Comparison of ENCODE assay signal across 8 cellular contexts in genomic region chr6:33297956-33298772, GRCh38. TPM values are rescaled to one million over a fixed set of nuclear protein-coding genes. Genes with fewer than 3 reads are reported as not detected.
DNase-seq lines count a peak whose midpoint lies in the region; ATAC-seq and TF ChIP-seq lines count a peak whose summit lies in the region.

No MANE protein-coding gene starts in this region.

- peaks cover 32% of the 10 kb centered on the region for H3K79me1 ChIP-seq in mesenchymal stem cell (replicated peaks; ENCODE audit: low read length, poor library complexity, severe bottlenecking)

- H3K27me3 Mint-ChIP-seq in activated CD4-positive, alpha-beta memory T cell treated with anti-CD3 and anti-CD28 coated beads for 36 hours: no peaks in the 10 kb centered on the region
- peaks cover 41% of the 10 kb centered on the region for H3K27me3 Mint-ChIP-seq in endothelial cell (ENCODE audit: unreplicated experiment)

- peaks cover 17% of the 10 kb centered on the region for H3K4me1 ChIP-seq in mesenchymal stem cell (ENCODE audit: control insufficient read depth, insufficient read depth, low read depth, low read length)
- H3K4me1 ChIP-seq in subcutaneous abdominal adipose tissue (ENCODE audit: control insufficient read depth in 5 of 5, insufficient read depth in 5 of 5, low read length in 5 of 5): peaks cover 2 to 41% (median 26%) of the 10 kb centered on the region in 5 donors

- H2AFZ ChIP-seq in mesenchymal stem cell (ENCODE audit: low read depth, low read length): no peak overlapping the region

- peak overlapping the region; percentile 96 for H3K27ac Mint-ChIP-seq in activated CD4-positive, alpha-beta memory T cell treated with anti-CD3 and anti-CD28 coated beads for 36 hours
- peak overlapping the region; percentile 100 for H3K27ac Mint-ChIP-seq in endothelial cell (ENCODE audit: unreplicated experiment)

- H3K4me3 Mint-ChIP-seq in activated CD4-positive, alpha-beta memory T cell treated with anti-CD3 and anti-CD28 coated beads for 36 hours: peak overlapping the region; percentile 89
- peak overlapping the region; percentile 100 for H3K4me3 Mint-ChIP-seq in endothelial cell (ENCODE audit: unreplicated experiment)

- DNase-seq in AG04450 (ENCODE audit: low read depth, low spot score) (no peak), GM12865 (ENCODE audit: low read depth) (peak; percentile 78), NCI-H2227 (lab: John Stamatoyannopoulos, UW; ENCODE audit: unreplicated experiment) (peak; percentile 74), endothelial cell (ENCODE audit: low spot score) (peak; percentile 72), mesenchymal stem cell (peak; percentile 96)
- peak; percentile 79 for DNase-seq in activated CD4-positive, alpha-beta memory T cell treated with anti-CD3 and anti-CD28 coated beads for 36 hours

- intact Hi-C loops in activated CD4-positive, alpha-beta memory T cell treated with anti-CD3 and anti-CD28 coated beads for 36 hours (cut with micrococcal nuclease): loop anchor here (2.0 to 5.0 kb wide), 2 partner anchors 94 to 121 kb away; partner anchors contain the start of genes CUTA and KIFC1

- peak overlapping the region; percentile 68 for H3K27ac ChIP-seq in AG04450 (ENCODE audit: low read depth, low read length)
- H3K27ac ChIP-seq in mesenchymal stem cell (ENCODE audit: low read length, poor library complexity, severe bottlenecking): peak overlapping the region; percentile 33
- H3K27ac ChIP-seq in subcutaneous abdominal adipose tissue (ENCODE audit: low read depth, low read length): peak overlapping the region; percentile 93

- no peak for ATAC-seq in GM18502 (IDR thresholded peaks at IDR 0.05; ENCODE audit: poor library complexity, unreplicated experiment)

- peak overlapping the region in 1 of 2 experiments; percentile 70 for H3K23ac ChIP-seq in mesenchymal stem cell (ENCODE audit: low read length in 2 of 2)

- H3K18ac ChIP-seq in mesenchymal stem cell (ENCODE audit: low read depth in 1 of 2, low read length in 2 of 2): peak overlapping the region; percentile 91 to 94

- peak overlapping the region in 1 of 2 experiments; percentile 43 for H2BK12ac ChIP-seq in mesenchymal stem cell (ENCODE audit: low read length in 2 of 2)

- WGBS in mesenchymal stem cell: under 1% methylated on average over 28 of the region's 42 CpGs

- H3K9me3 ChIP-seq in AG04450 (ENCODE audit: control insufficient read depth, insufficient read depth, low read length) (no peaks in the 10 kb centered on the region; the same call in 1 of the 2 replicates), mesenchymal stem cell (ENCODE audit: control insufficient read depth, low read length) (no peaks in the 10 kb centered on the region), subcutaneous abdominal adipose tissue (ENCODE audit: control insufficient read depth in 5 of 5, low read length in 5 of 5) (no peaks in the 10 kb centered on the region)

- H3K14ac ChIP-seq in mesenchymal stem cell (ENCODE audit: low read length in 2 of 2): peak overlapping the region; percentile 59 to 96

- H2BK5ac ChIP-seq in mesenchymal stem cell (ENCODE audit: low read depth, low read length, poor library complexity, severe bottlenecking): no peak overlapping the region

- H3K4ac ChIP-seq in mesenchymal stem cell (ENCODE audit: low read depth in 1 of 2, low read length in 2 of 2): peak overlapping the region; percentile 19 to 41

- H3K36me3 ChIP-seq in mesenchymal stem cell (ENCODE audit: control insufficient read depth in 1 of 2, insufficient read depth in 2 of 2, low read depth in 1 of 2, low read length in 2 of 2): peaks cover 33 to 46% of the 10 kb centered on the region in 2 experiments
- peaks cover 0 to 47% (median 35%) of the 10 kb centered on the region in 5 donors for H3K36me3 ChIP-seq in subcutaneous abdominal adipose tissue (ENCODE audit: control insufficient read depth in 5 of 5, insufficient read depth in 5 of 5, low read length in 5 of 5)

- H3K36me3 Mint-ChIP-seq in activated CD4-positive, alpha-beta memory T cell treated with anti-CD3 and anti-CD28 coated beads for 36 hours: peaks cover 18% of the 10 kb centered on the region
- H3K36me3 Mint-ChIP-seq in endothelial cell (ENCODE audit: low read depth, unreplicated experiment): peaks cover 14% of the 10 kb centered on the region

- CTCF ChIA-PET in AG04450 (lab: Charles Lee): interaction anchor here (1.4 to 1.7 kb wide), 2 partner anchors 14 to 50 kb away, joined by 3 to 14 read pairs; partner anchors contain the start of gene TAPBP
- CTCF ChIA-PET in activated CD4-positive, alpha-beta memory T cell treated with anti-CD3 and anti-CD28 coated beads for 36 hours (lab: Charles Lee): interaction anchor here (1.2 to 4.7 kb wide), 7 partner anchors 9 to 93 kb away, joined by 3 to 36 read pairs (median 5); partner anchors contain the start of genes B3GALT4, HSD17B8, PFDN6 and RING1

- H4K91ac ChIP-seq in mesenchymal stem cell (ENCODE audit: low read length): peak overlapping the region; percentile 79

- H2BK15ac ChIP-seq in mesenchymal stem cell (ENCODE audit: low read depth, poor library complexity, severe bottlenecking): peak overlapping the region; percentile 92

- H3K9ac ChIP-seq in mesenchymal stem cell (ENCODE audit: low read length) (peak overlapping the region; percentile 99), subcutaneous abdominal adipose tissue (ENCODE audit: low read length in 5 of 5) (peak overlapping the region in 4 of 5 donors; percentile 73 to 94 (median 90))

- H3K4me3 ChIP-seq in AG04450 (ENCODE audit: low read depth, low read length): peak overlapping the region; percentile 91
- peak overlapping the region; percentile 78 for H3K4me3 ChIP-seq in GM12865 (ENCODE audit: low read depth, low read length)
- peak overlapping the region; percentile 79 to 89 for H3K4me3 ChIP-seq in mesenchymal stem cell (ENCODE audit: insufficient read depth in 1 of 2, low read depth in 1 of 2, low read length in 2 of 2)
- peak overlapping the region; percentile 69 to 98 (median 91) for H3K4me3 ChIP-seq in subcutaneous abdominal adipose tissue (ENCODE audit: low read depth in 1 of 5, low read length in 5 of 5)

- H2AK5ac ChIP-seq in mesenchymal stem cell (ENCODE audit: low read length, severe bottlenecking): no peak overlapping the region

- peak overlapping the region; percentile 35 for H4K8ac ChIP-seq in mesenchymal stem cell (ENCODE audit: low read length)

- H3K27me3 ChIP-seq in AG04450 (ENCODE audit: control insufficient read depth, insufficient read depth, low read length) (no peaks in the 10 kb centered on the region), mesenchymal stem cell (ENCODE audit: control insufficient read depth in 1 of 2, insufficient read depth in 1 of 2, low read length in 2 of 2) (no peaks in the 10 kb centered on the region), subcutaneous abdominal adipose tissue (ENCODE audit: control insufficient read depth in 5 of 5, insufficient read depth in 4 of 5, low read length in 5 of 5) (no peaks in the 10 kb centered on the region)

- POLR2A ChIA-PET in AG04450 (lab: Yijun Ruan, JAX): interaction anchor here (1.0 to 2.6 kb wide), 4 partner anchors 9 to 21 kb away, joined by 3 to 11 read pairs (median 8); partner anchors contain the start of genes PFDN6, WDR46 and ZBTB22
- POLR2A ChIA-PET in activated CD4-positive, alpha-beta memory T cell treated with anti-CD3 and anti-CD28 coated beads for 36 hours (lab: Charles Lee): interaction anchor here (0.6 to 3.3 kb wide), 11 partner anchors 9 to 444 kb away, joined by 3 to 30 read pairs (median 6); partner anchors contain the start of genes B3GALT4, PFDN6, PSMB9 and RPS18

- H3K9me3 Mint-ChIP-seq in activated CD4-positive, alpha-beta memory T cell treated with anti-CD3 and anti-CD28 coated beads for 36 hours: no peaks in the 10 kb centered on the region
- no peaks in the 10 kb centered on the region for H3K9me3 Mint-ChIP-seq in endothelial cell (ENCODE audit: unreplicated experiment)

- H2BK120ac ChIP-seq in mesenchymal stem cell (ENCODE audit: low read depth, low read length): peak overlapping the region; percentile 89

- peak overlapping the region; percentile 93 for H3K4me2 ChIP-seq in mesenchymal stem cell (ENCODE audit: low read length, poor library complexity, severe bottlenecking)

- TF ChIP-seq CTCF in AG04450 (IDR thresholded peaks at IDR 0.05; ENCODE audit: low read depth, low read length) (no peak), GM12865 (IDR thresholded peaks at IDR 0.05; ENCODE audit: insufficient read depth, low read depth, low read length, missing control alignments) (no peak), endothelial cell (IDR thresholded peaks at IDR 0.05; ENCODE audit: unreplicated experiment) (peak; percentile 16)

- peaks cover 25% of the 10 kb centered on the region for H3K4me1 Mint-ChIP-seq in activated CD4-positive, alpha-beta memory T cell treated with anti-CD3 and anti-CD28 coated beads for 36 hours (ENCODE audit: low read depth)
- H3K4me1 Mint-ChIP-seq in endothelial cell (ENCODE audit: unreplicated experiment): peaks cover 27% of the 10 kb centered on the region

RNA-seq across cellular contexts. Expression of gene RGL2, which starts 0.6 kb away (rescaled TPM):
- 21.9 and 25.0 TPM in 2 replicates for polyA plus RNA-seq in AG04450 (2011; rRNA removed)
- 29.6 and 36.8 TPM in 2 replicates for polyA minus RNA-seq in AG04450 (2011; rRNA and poly(A)+ RNA removed)
- 10 to 100 TPM; 24.6 to 26.0 TPM for total RNA-seq in activated CD4-positive, alpha-beta memory T cell treated with anti-CD3 and anti-CD28 coated beads for 36 hours
- 167 TPM for total RNA-seq in endothelial cell (ENCODE audit: unreplicated experiment)
- polyA plus RNA-seq in mesenchymal stem cell (2013, experiment 1 of 2): 36.7 TPM
- polyA plus RNA-seq in mesenchymal stem cell (2013, experiment 2 of 2): 36.6 TPM

RNA-seq across cellular contexts. Expression of gene PFDN6, which starts 8.8 kb away (rescaled TPM):
- polyA plus RNA-seq in AG04450 (2011; rRNA removed): 59.6 and 64.6 TPM in 2 replicates
- 20.2 and 21.1 TPM in 2 replicates for polyA minus RNA-seq in AG04450 (2011; rRNA and poly(A)+ RNA removed)
- 10 to 100 TPM; 78.5 to 90.9 TPM for total RNA-seq in activated CD4-positive, alpha-beta memory T cell treated with anti-CD3 and anti-CD28 coated beads for 36 hours
- total RNA-seq in endothelial cell (ENCODE audit: unreplicated experiment): 33.3 TPM
- polyA plus RNA-seq in mesenchymal stem cell (2013, experiment 1 of 2): 52.4 TPM
- polyA plus RNA-seq in mesenchymal stem cell (2013, experiment 2 of 2): 52.8 TPM

RNA-seq across cellular contexts. Expression of gene WDR46, which starts 9.1 kb away (rescaled TPM):
- polyA plus RNA-seq in AG04450 (2011; rRNA removed): 43.3 and 44.7 TPM in 2 replicates
- 70.3 and 93.7 TPM in 2 replicates for polyA minus RNA-seq in AG04450 (2011; rRNA and poly(A)+ RNA removed)
- total RNA-seq in activated CD4-positive, alpha-beta memory T cell treated with anti-CD3 and anti-CD28 coated beads for 36 hours: 10 to 100 TPM; 59.4 to 60.7 TPM
- total RNA-seq in endothelial cell (ENCODE audit: unreplicated experiment): 48.5 TPM
- polyA plus RNA-seq in mesenchymal stem cell (2013, experiment 1 of 2): 66.3 TPM
- polyA plus RNA-seq in mesenchymal stem cell (2013, experiment 2 of 2): 59.2 TPM

RNA-seq across cellular contexts. Expression of gene TAPBP, which starts 15.7 kb away (rescaled TPM):
- polyA plus RNA-seq in AG04450 (2011; rRNA removed): 29.3 and 37.9 TPM in 2 replicates
- polyA minus RNA-seq in AG04450 (2011; rRNA and poly(A)+ RNA removed): 29.5 and 41.9 TPM in 2 replicates
- total RNA-seq in activated CD4-positive, alpha-beta memory T cell treated with anti-CD3 and anti-CD28 coated beads for 36 hours: 100 to 1,000 TPM; 202 to 213 TPM
- total RNA-seq in endothelial cell (ENCODE audit: unreplicated experiment): 57.1 TPM
- polyA plus RNA-seq in mesenchymal stem cell (2013, experiment 1 of 2): 180 TPM
- polyA plus RNA-seq in mesenchymal stem cell (2013, experiment 2 of 2): 172 TPM

RNA-seq across cellular contexts. Expression of gene ZBTB22, which starts 19.4 kb away (rescaled TPM):
- polyA plus RNA-seq in AG04450 (2011; rRNA removed): 8.4 and 11.8 TPM in 2 replicates
- 14.0 and 18.3 TPM in 2 replicates for polyA minus RNA-seq in AG04450 (2011; rRNA and poly(A)+ RNA removed)
- 10 to 100 TPM; 11.0 to 12.1 TPM for total RNA-seq in activated CD4-positive, alpha-beta memory T cell treated with anti-CD3 and anti-CD28 coated beads for 36 hours
- 16.9 TPM for total RNA-seq in endothelial cell (ENCODE audit: unreplicated experiment)
- 11.3 TPM for polyA plus RNA-seq in mesenchymal stem cell (2013, experiment 1 of 2)
- 10.6 TPM for polyA plus RNA-seq in mesenchymal stem cell (2013, experiment 2 of 2)

Comparison
In these comparisons a context has a peak if more than half of its experiments do, and no peak if none do; other contexts are left out.
1. H3K27ac ChIP-seq: peak in every context shown above with its lines; median percentile 93 in subcutaneous abdominal adipose tissue; 68 in AG04450; 33 in mesenchymal stem cell.